In the genomic region with DNA sequence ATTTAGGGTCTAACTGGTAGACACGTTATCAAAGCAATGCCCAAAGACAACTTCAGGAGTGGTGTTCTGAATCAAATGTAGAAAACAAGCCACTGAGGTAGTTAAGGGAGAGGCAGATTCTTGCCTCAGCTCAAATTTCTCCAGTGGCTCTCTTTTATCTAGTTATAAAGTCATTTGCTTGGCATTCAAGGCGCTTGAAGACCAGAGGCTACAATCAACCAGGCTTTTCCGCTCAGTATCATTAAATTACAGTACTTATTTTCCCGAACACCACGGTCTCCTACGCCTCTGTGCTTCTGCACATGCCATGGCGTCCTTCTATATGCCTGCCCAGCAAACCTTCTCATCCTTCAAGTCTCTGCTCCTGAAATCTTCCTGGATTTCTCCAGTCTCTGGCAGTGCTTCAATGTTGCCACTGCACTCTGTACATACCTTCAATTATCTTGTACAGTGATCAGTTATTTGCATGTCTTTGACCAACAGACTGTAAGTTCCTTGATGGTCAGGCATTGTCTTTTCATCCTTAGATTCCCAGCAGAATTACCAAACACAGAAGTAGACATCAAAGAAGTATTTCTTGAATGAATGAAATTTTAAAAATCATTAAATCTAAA, we compare ENCODE assay signal across 9 cellular contexts. TPM values are rescaled to one million over a fixed set of nuclear protein-coding genes. Genes with fewer than 3 reads are reported as not detected.
DNase-seq lines count a peak whose midpoint lies in the region; ATAC-seq and TF ChIP-seq lines count a peak whose summit lies in the region.
"Had no signal": no experiment of that assay in that cellular context is flagged by ENCODE, and none has a peak within 500 bp of the region (broad histone marks: within the 10 kb centered on the region; RNA-seq: fewer than 3 reads in every experiment).

No MANE protein-coding gene starts in this region.

- peak overlapping the region; percentile 62 for H3K4me3 ChIP-seq in HUES64 (ENCODE audit: low read length)

- H3K27ac Mint-ChIP-seq in CD14-positive monocyte: peak overlapping the region; percentile 96 to 99 (median 98)
- H3K27ac Mint-ChIP-seq in natural killer cell treated with Interleukin-12 subunit alpha and Interleukin-12 subunit beta and Interleukin-15 and Interleukin-18, amount 100 ng/mL, for 72 hours: peak overlapping the region; percentile 98 to 99

- H3K9ac ChIP-seq in HUES64 (ENCODE audit: low read depth, low read length): no peak overlapping the region

- no peak for ATAC-seq in natural killer cell treated with Interleukin-12 subunit alpha and Interleukin-12 subunit beta and Interleukin-15 and Interleukin-18, amount 100 ng/mL, for 72 hours
- ATAC-seq in HG03354 (IDR thresholded peaks at IDR 0.05; ENCODE audit: poor library complexity, severe bottlenecking, unreplicated experiment): no peak
- no peak for ATAC-seq in GM18520 (IDR thresholded peaks at IDR 0.05; ENCODE audit: unreplicated experiment)

- H3K27me3 Mint-ChIP-seq in CD14-positive monocyte (ENCODE audit: low read depth in 3 of 3): peaks cover 0 to 4% (median 0%) of the 10 kb centered on the region in 3 donors
- H3K27me3 Mint-ChIP-seq in natural killer cell treated with Interleukin-12 subunit alpha and Interleukin-12 subunit beta and Interleukin-15 and Interleukin-18, amount 100 ng/mL, for 72 hours: no peaks in the 10 kb centered on the region

- peaks cover 10% of the 10 kb centered on the region; the same call in 1 of the 2 replicates for H3K4me1 ChIP-seq in HUES64 (ENCODE audit: insufficient read depth, low read length)

- no peak for TF ChIP-seq CTCF in CD14-positive monocyte (IDR thresholded peaks at IDR 0.05)

- DNase-seq in CD14-positive monocyte (ENCODE audit: low spot score) (no peak), dermis blood vessel endothelial cell (peak; percentile 15), NCI-H187 treated with DMSO at 0.1 percent for 48 hours (lab: John Stamatoyannopoulos, UW) (no peak)
- DNase-seq in natural killer cell treated with Interleukin-12 subunit alpha and Interleukin-12 subunit beta and Interleukin-15 and Interleukin-18, amount 100 ng/mL, for 72 hours (ENCODE audit: low spot score): no peak
- no peak for DNase-seq in activated CD4-positive, alpha-beta T cell treated with anti-CD3 and anti-CD28 coated beads for 4 hours

- H3K4me1 Mint-ChIP-seq in CD14-positive monocyte: peaks cover 12% of the 10 kb centered on the region
- H3K4me1 Mint-ChIP-seq in natural killer cell treated with Interleukin-12 subunit alpha and Interleukin-12 subunit beta and Interleukin-15 and Interleukin-18, amount 100 ng/mL, for 72 hours (ENCODE audit: low read depth in 2 of 2): peaks cover 13 to 20% of the 10 kb centered on the region in 2 donors

- intact Hi-C loops in CD14-positive monocyte (cut with micrococcal nuclease): loop anchor here (2.0 to 10.0 kb wide), 3 partner anchors 30 to 929 kb away; a partner anchor contains a TSS

- H3K27me3 ChIP-seq in HUES64 (ENCODE audit: insufficient read depth, low read length): peaks cover 8% of the 10 kb centered on the region

- H3K9me3 Mint-ChIP-seq in CD14-positive monocyte: no peaks in the 10 kb centered on the region
- no peaks in the 10 kb centered on the region for H3K9me3 Mint-ChIP-seq in natural killer cell treated with Interleukin-12 subunit alpha and Interleukin-12 subunit beta and Interleukin-15 and Interleukin-18, amount 100 ng/mL, for 72 hours

- peaks cover 0 to 2% of the 10 kb centered on the region in 2 donors for H3K36me3 Mint-ChIP-seq in CD14-positive monocyte
- no peaks in the 10 kb centered on the region for H3K36me3 Mint-ChIP-seq in natural killer cell treated with Interleukin-12 subunit alpha and Interleukin-12 subunit beta and Interleukin-15 and Interleukin-18, amount 100 ng/mL, for 72 hours

- H3K36me3 ChIP-seq in HUES64 (ENCODE audit: insufficient read depth, low read length): no peaks in the 10 kb centered on the region

- WGBS in HUES64: 92% methylated on average over 7 of the region's 7 CpGs

- no peaks in the 10 kb centered on the region for H3K9me3 ChIP-seq in HUES64 (ENCODE audit: insufficient read depth, low read depth, low read length)

- H3K4me3 Mint-ChIP-seq in CD14-positive monocyte: peak overlapping the region; percentile 87 to 97
- H3K4me3 Mint-ChIP-seq in natural killer cell treated with Interleukin-12 subunit alpha and Interleukin-12 subunit beta and Interleukin-15 and Interleukin-18, amount 100 ng/mL, for 72 hours: peak overlapping the region; percentile 98

- 0 out of 2 replicates have a peak overlapping the region, but pooled peaks have one; percentile 8 for H3K27ac ChIP-seq in HUES64 (ENCODE audit: low read depth, low read length)

RNA-seq across cellular contexts. Expression of a gene that starts 1.4 kb away (rescaled TPM):
- 1 to 10 TPM in 1 of 2 donors, under 1 TPM in 1; 0.80 to 1.2 TPM for polyA plus RNA-seq in CD14-positive monocyte
- 15.5 TPM for polyA plus RNA-seq in HUES64 (2013, experiment 1 of 2)
- 19.8 TPM for polyA plus RNA-seq in HUES64 (2013, experiment 2 of 2)
- total RNA-seq in dermis blood vessel endothelial cell: 8.5 and 37.2 TPM in 2 replicates
- 10 to 100 TPM; 14.7 to 15.6 TPM for total RNA-seq in natural killer cell treated with Interleukin-12 subunit alpha and Interleukin-12 subunit beta and Interleukin-15 and Interleukin-18, amount 100 ng/mL, for 72 hours

RNA-seq across cellular contexts. Expression of a gene that starts 29.4 kb away (rescaled TPM):
- polyA plus RNA-seq in CD14-positive monocyte: not detected
- 0.35 TPM for polyA plus RNA-seq in HUES64 (2013, experiment 1 of 2)
- 0.89 TPM for polyA plus RNA-seq in HUES64 (2013, experiment 2 of 2)
- total RNA-seq in dermis blood vessel endothelial cell: 0.09 TPM in 1 of 2 replicates, not detected in the other
- total RNA-seq in natural killer cell treated with Interleukin-12 subunit alpha and Interleukin-12 subunit beta and Interleukin-15 and Interleukin-18, amount 100 ng/mL, for 72 hours: under 1 TPM; 0.31 TPM
- total RNA-seq: HT1080 had no signal
